ENCODE assay signal across 8 cellular contexts in genomic region chr12:122951979-122952892, GRCh38. TPM values are rescaled to one million over a fixed set of nuclear protein-coding genes. Genes with fewer than 3 reads are reported as not detected.
DNase-seq lines count a peak whose midpoint lies in the region; ATAC-seq and TF ChIP-seq lines count a peak whose summit lies in the region.

No MANE protein-coding gene starts in this region.

- peaks cover 11% of the 10 kb centered on the region for H3K79me2 ChIP-seq in mammary epithelial cell (ENCODE audit: insufficient read depth, low read length)

- H3K9me3 ChIP-seq in HEK293 (ENCODE audit: control insufficient read depth, insufficient read depth, low read depth, low read length) (no peaks in the 10 kb centered on the region), mammary epithelial cell (replicated peaks; ENCODE audit: insufficient read depth, low read length) (no peaks in the 10 kb centered on the region)

- no peak overlapping the region for H3K4me3 ChIP-seq in HEK293 (ENCODE audit: low read depth, low read length)
- no peak overlapping the region for H3K4me3 ChIP-seq in WI38 (ENCODE audit: low read depth, low read length)
- no peak overlapping the region for H3K4me3 ChIP-seq in mammary epithelial cell (replicated peaks in 1 of 3; ENCODE audit: insufficient read depth in 1 of 3, low read depth in 2 of 3, low read length in 3 of 3)

- H4K20me1 ChIP-seq in mammary epithelial cell (ENCODE audit: insufficient read depth, low read length) = no peaks in the 10 kb centered on the region

- H3K4me1 ChIP-seq in HEK293 (ENCODE audit: control insufficient read depth, insufficient read depth, low read length) (no peaks in the 10 kb centered on the region), mammary epithelial cell (ENCODE audit: insufficient read depth, low read length) (peaks cover 29% of the 10 kb centered on the region)

- DNase-seq in ELR (ENCODE audit: low read depth) (peak; percentile 83), NCI-H1930 (lab: John Stamatoyannopoulos, UW) (peak; percentile 40), mammary epithelial cell (peak; percentile 61), kidney glomerular epithelial cell (lab: John Stamatoyannopoulos, UW) (peak; percentile 52)
- peak; percentile 67 for DNase-seq in stimulated activated CD4-positive, alpha-beta T cell treated with anti-CD3 and anti-CD28 coated beads, Interleukin-2, amount 100 ng/mL, for 4 hours (ENCODE audit: low read depth)

- no peak overlapping the region for H3K4me2 ChIP-seq in mammary epithelial cell (ENCODE audit: insufficient read depth, low read depth, low read length)

- CTCF ChIA-PET in HEK293 (lab: Yijun Ruan, JAX) = interaction anchor here (0.5 to 9.3 kb wide), 28 partner anchors 9 to 315 kb away, joined by 3 to 105 read pairs (median 4); partner anchors contain the start of genes ABCB9 and DENR
- CTCF ChIA-PET in mammary epithelial cell (lab: Charles Lee; ENCODE audit: low non-redundant PET) = no interaction called here

- peaks cover 4 to 17% of the 10 kb centered on the region in 2 experiments; a peak in 2 of 3 replicates for H3K36me3 ChIP-seq in HEK293 (ENCODE audit: control insufficient read depth in 2 of 2, insufficient read depth in 1 of 2, low read length in 2 of 2)
- no peaks in the 10 kb centered on the region for H3K36me3 ChIP-seq in mammary epithelial cell (ENCODE audit: insufficient read depth, low read length)

- no peak for ATAC-seq in GM18861 (IDR thresholded peaks at IDR 0.05; ENCODE audit: unreplicated experiment)

- in situ Hi-C loops in mammary epithelial cell (cut with MboI; ENCODE audit: low sequenced_read_pairs in 2 of 2) = loop anchor here (5.0 to 25.0 kb wide), 4 partner anchors 80 to 315 kb away; no protein-coding TSS in a partner anchor

- BruUV-seq in mammary epithelial cell (replicated peaks; lab: Mats Ljungman, UMichigan) = no TSS peak

- H3K9ac ChIP-seq in mammary epithelial cell (ENCODE audit: insufficient read depth, low read length) = no peak overlapping the region

- dilution Hi-C loops in mammary epithelial cell (cut with HindIII; ENCODE audit: low sequenced_read_pairs) = no loop called here

- no peaks in the 10 kb centered on the region for H3K27me3 ChIP-seq in mammary epithelial cell (ENCODE audit: insufficient read depth, low read length)

- intact Hi-C loops in mammary epithelial cell (cut with micrococcal nuclease) = loop anchor here (1.0 to 5.0 kb wide), 6 partner anchors 92 to 313 kb away; partner anchors contain the start of genes CCDC62 and DENR

- TF ChIP-seq CTCF in HEK293 (tag by site-specific recombination; IDR thresholded peaks at IDR 0.05) = peak; percentile 90
- TF ChIP-seq CTCF in WI38 (IDR thresholded peaks at IDR 0.05; ENCODE audit: low read depth, low read length) = peak; percentile 87
- TF ChIP-seq CTCF in mammary epithelial cell (conservative IDR thresholded peaks at IDR 0.05 in 1 of 2, IDR thresholded peaks at IDR 0.05 in 1 of 2; ENCODE audit: extremely low read depth in 1 of 2, insufficient read depth in 1 of 2, low read depth in 1 of 2, low read length in 2 of 2) = peak; percentile 92 to 96

- WGBS in mammary epithelial cell (ENCODE audit: low coverage, missing lambda C conversion rate) = 74% methylated on average over 10 of the region's 12 CpGs

- no peak overlapping the region for H2AFZ ChIP-seq in mammary epithelial cell (ENCODE audit: low read depth, low read length)

- H3K27ac ChIP-seq in HEK293 (ENCODE audit: extremely low read depth, low read depth, low read length) (no peak overlapping the region), mammary epithelial cell (ENCODE audit: insufficient read depth, low read depth, low read length) (no peak overlapping the region)

- POLR2A ChIA-PET in HEK293 (lab: Yijun Ruan, JAX) = interaction anchor here (0.9 to 1.0 kb wide), 2 partner anchors 14 to 22 kb away, joined by 4 read pairs; partner anchors contain the start of genes ABCB9 and OGFOD2

TF ChIP-seq in HEK293, 187 proteins besides CTCF, POLR2A, EP300 and RAD21 (continues in another document):
- peak; percentile 94 for TF ChIP-seq ZNF654 (tag by site-specific recombination; IDR thresholded peaks at IDR 0.05; ENCODE audit: low read depth)
- TF ChIP-seq ZNF768 (tag by site-specific recombination; IDR thresholded peaks at IDR 0.05) = no peak
- TF ChIP-seq ZNF76 (tag by site-specific recombination; IDR thresholded peaks at IDR 0.05; ENCODE audit: borderline replicate concordance, low read depth) = no peak
- TF ChIP-seq OSR2 (tag by site-specific recombination; IDR thresholded peaks at IDR 0.05) = no peak
- TF ChIP-seq ZNF544 (tag by site-specific recombination; IDR thresholded peaks at IDR 0.05) = no peak
- no peak for TF ChIP-seq ZNF629 (tag by site-specific recombination; IDR thresholded peaks at IDR 0.05)
- TF ChIP-seq ZNF701 (tag by site-specific recombination; IDR thresholded peaks at IDR 0.05) = no peak
- TF ChIP-seq ZNF398 (tag by site-specific recombination; IDR thresholded peaks at IDR 0.05) = no peak
- TF ChIP-seq TSHZ1 (tag by site-specific recombination; IDR thresholded peaks at IDR 0.05; ENCODE audit: borderline replicate concordance) = no peak
- TF ChIP-seq ZNF600 (tag by site-specific recombination; IDR thresholded peaks at IDR 0.05) = peak; percentile 74
- no peak for TF ChIP-seq ZNF335 (tag by site-specific recombination; conservative IDR thresholded peaks at IDR 0.05)
- TF ChIP-seq ZNF580 (tag by site-specific recombination; IDR thresholded peaks at IDR 0.05) = no peak
- TF ChIP-seq ZBTB17 (tag by site-specific recombination; IDR thresholded peaks at IDR 0.05) = peak; percentile 36; the same call in 1 of the 2 replicates
- no peak for TF ChIP-seq ZXDB (tag by site-specific recombination; IDR thresholded peaks at IDR 0.05)
- TF ChIP-seq ZNF223 (tag by site-specific recombination; IDR thresholded peaks at IDR 0.05) = no peak
- no peak for TF ChIP-seq GLI2 (tag by site-specific recombination; IDR thresholded peaks at IDR 0.05; ENCODE audit: borderline replicate concordance, low read depth)
- no peak for TF ChIP-seq ZNF426 (tag by site-specific recombination; IDR thresholded peaks at IDR 0.05)
- peak; percentile 71; the same call in 1 of the 2 replicates for TF ChIP-seq ZNF660 (tag by site-specific recombination; IDR thresholded peaks at IDR 0.05)
- TF ChIP-seq SP3 (tag by site-specific recombination; IDR thresholded peaks at IDR 0.05) = no peak

RNA-seq across cellular contexts. Expression of gene ABCB9, which starts 14.0 kb away (rescaled TPM):
- total RNA-seq in mammary epithelial cell = 10 to 100 TPM; 11.2 to 15.5 TPM
- 15.2 TPM for polyA plus RNA-seq in mammary epithelial cell
- 12.7 TPM for polyA minus RNA-seq in mammary epithelial cell

RNA-seq across cellular contexts. Expression of gene OGFOD2, which starts 22.8 kb away (rescaled TPM):
- 10 to 100 TPM in 1 of 2 donors, 1 to 10 TPM in 1; 8.2 to 16.2 TPM for total RNA-seq in mammary epithelial cell
- 13.6 TPM for polyA plus RNA-seq in mammary epithelial cell
- 18.9 TPM for polyA minus RNA-seq in mammary epithelial cell

RNA-seq across cellular contexts. Expression of gene ARL6IP4, which starts 28.2 kb away (rescaled TPM):
- 100 to 1,000 TPM in 1 of 2 donors, 10 to 100 TPM in 1; 70.2 to 166 TPM for total RNA-seq in mammary epithelial cell
- 183 TPM for polyA plus RNA-seq in mammary epithelial cell
- polyA minus RNA-seq in mammary epithelial cell = 171 TPM

RNA-seq across cellular contexts. Expression of gene VPS37B, which starts 56.3 kb away (rescaled TPM):
- total RNA-seq in mammary epithelial cell = 10 to 100 TPM; 30.8 to 60.7 TPM
- polyA plus RNA-seq in mammary epithelial cell = 56.7 TPM
- polyA minus RNA-seq in mammary epithelial cell = 35.7 TPM
